In the genomic region with DNA sequence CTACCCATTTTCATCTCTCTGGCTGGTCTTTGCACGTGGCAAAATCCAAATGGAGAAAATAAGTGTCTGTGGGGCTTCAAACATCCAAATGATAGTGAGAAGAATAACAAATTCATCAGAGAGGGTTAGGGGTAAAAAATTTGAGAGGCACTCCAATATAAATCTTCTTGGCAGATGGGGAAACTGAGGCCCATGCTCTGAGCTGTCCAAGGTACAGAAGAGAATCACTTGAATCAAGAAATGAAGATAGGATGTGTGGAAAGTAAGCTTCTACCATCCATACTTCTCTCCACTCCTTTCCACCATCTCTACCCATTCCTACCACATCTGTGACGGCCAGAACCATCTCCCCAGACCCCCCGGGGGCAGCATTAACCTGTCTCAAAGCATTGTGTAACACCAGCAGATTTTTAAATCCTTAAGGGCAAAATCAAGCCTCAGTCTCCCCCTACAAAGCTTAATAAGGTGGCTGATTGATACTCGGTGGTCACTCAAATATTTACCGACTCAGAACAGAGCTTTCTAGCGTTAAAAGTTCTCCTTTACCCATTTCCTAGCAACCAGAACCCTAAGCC, we compare ENCODE assay signal across 8 cellular contexts. TPM values are rescaled to one million over a fixed set of nuclear protein-coding genes. Genes with fewer than 3 reads are reported as not detected.
DNase-seq lines count a peak whose midpoint lies in the region; ATAC-seq and TF ChIP-seq lines count a peak whose summit lies in the region.

No MANE protein-coding gene starts in this region.

- no peaks in the 10 kb centered on the region for H3K27me3 Mint-ChIP-seq in naive thymus-derived CD8-positive, alpha-beta T cell

- H3K4me1 Mint-ChIP-seq in naive thymus-derived CD8-positive, alpha-beta T cell = peaks cover 28 to 44% (median 40%) of the 10 kb centered on the region in 4 donors

- H3K36me3 ChIP-seq in BE2C = peaks cover 12% of the 10 kb centered on the region
- H3K36me3 ChIP-seq in colonic mucosa = peaks cover 6% of the 10 kb centered on the region

- intact Hi-C loops in colonic mucosa (cut with DNase I) = loop anchor here (5.0 kb wide), 1 partner anchor 183 kb away; no protein-coding TSS in a partner anchor

- H3K9me3 ChIP-seq in BE2C (no peaks in the 10 kb centered on the region), colonic mucosa (no peaks in the 10 kb centered on the region)

- H3K36me3 Mint-ChIP-seq in naive thymus-derived CD8-positive, alpha-beta T cell = peaks cover 0 to 12% (median 6%) of the 10 kb centered on the region in 3 donors

- POLR2A ChIA-PET in naive thymus-derived CD8-positive, alpha-beta T cell (lab: Charles Lee) = interaction anchor here (0.8 to 1.7 kb wide), 6 partner anchors 12 to 303 kb away, joined by 3 to 18 read pairs (median 4); a partner anchor contains a TSS

- H3K9ac ChIP-seq in colonic mucosa (ENCODE audit: low read depth in 2 of 2, low read length in 2 of 2) = peak overlapping the region; percentile 82 to 95

- DNase-seq in BE2C = no peak
- no peak for DNase-seq in Jurkat, Clone E6-1 (ENCODE audit: low read depth, low spot score)
- DNase-seq in colonic mucosa = no peak
- DNase-seq in naive thymus-derived CD8-positive, alpha-beta T cell = no peak
- no peak for DNase-seq in D341Med (ENCODE audit: low spot score)
- DNase-seq in DMS79 (lab: John Stamatoyannopoulos, UW) = no peak

- ATAC-seq in naive thymus-derived CD8-positive, alpha-beta T cell = no peak
- no peak for ATAC-seq in GM19023 (IDR thresholded peaks at IDR 0.05; ENCODE audit: unreplicated experiment)
- ATAC-seq in HG02885 (IDR thresholded peaks at IDR 0.05; ENCODE audit: poor library complexity, unreplicated experiment) = no peak

- H3K9me3 Mint-ChIP-seq in naive thymus-derived CD8-positive, alpha-beta T cell = no peaks in the 10 kb centered on the region

- H3K4me1 ChIP-seq in BE2C (no peaks in the 10 kb centered on the region), colonic mucosa (no peaks in the 10 kb centered on the region)

- H3K27me3 ChIP-seq in BE2C = no peaks in the 10 kb centered on the region
- H3K27me3 ChIP-seq in colonic mucosa = no peaks in the 10 kb centered on the region

- peak overlapping the region; percentile 93 for H3K27ac ChIP-seq in colonic mucosa

- H3K4me3 Mint-ChIP-seq in naive thymus-derived CD8-positive, alpha-beta T cell = peak overlapping the region; percentile 94 to 99 (median 98)

- H3K4me3 ChIP-seq in BE2C (ENCODE audit: low read depth, low read length) (peak overlapping the region; percentile 93), colonic mucosa (peak overlapping the region; percentile 87)
- peak overlapping the region; percentile 96 for H3K4me3 ChIP-seq in Jurkat, Clone E6-1 (ENCODE audit: low read length)

- TF ChIP-seq CTCF in BE2C (IDR thresholded peaks at IDR 0.05; ENCODE audit: low read depth, low read length) = no peak
- TF ChIP-seq CTCF in colonic mucosa (IDR thresholded peaks at IDR 0.05) = no peak

- peak overlapping the region; percentile 43 to 98 (median 91) for H3K27ac Mint-ChIP-seq in naive thymus-derived CD8-positive, alpha-beta T cell

RNA-seq across cellular contexts. Expression of a gene that starts 0.8 kb away (rescaled TPM):
- 89.3 TPM for polyA plus RNA-seq in BE2C (2012; ENCODE audit: insufficient read depth, insufficient read length, low read depth)
- polyA plus RNA-seq in Jurkat, Clone E6-1 (2012; ENCODE audit: insufficient read depth, insufficient read length) = 46.5 TPM
- total RNA-seq in colonic mucosa = 100 to 1,000 TPM in 1 of 2 donors, 10 to 100 TPM in 1; 96.7 to 135 TPM
- total RNA-seq in naive thymus-derived CD8-positive, alpha-beta T cell = 10 to 100 TPM; 13.2 to 14.7 TPM
- 10 to 100 TPM; 17.3 to 21.2 (median 17.8) TPM for polyA plus RNA-seq in naive thymus-derived CD8-positive, alpha-beta T cell

Comparison
In these comparisons a context has a peak if more than half of its experiments do, and no peak if none do; other contexts are left out.
1. RNA of a gene that starts 0.8 kb away (total RNA-seq): 96.7 to 135 TPM in colonic mucosa; 13.2 to 14.7 TPM in naive thymus-derived CD8-positive, alpha-beta T cell; every median in the first group is over 4 times any median in the second.
2. Peak in every context shown above with its lines, with median percentiles within 50 percentile points of each other: H3K4me3 ChIP-seq.